Comparison of ENCODE assay signal across 8 cellular contexts in the genomic region with DNA sequence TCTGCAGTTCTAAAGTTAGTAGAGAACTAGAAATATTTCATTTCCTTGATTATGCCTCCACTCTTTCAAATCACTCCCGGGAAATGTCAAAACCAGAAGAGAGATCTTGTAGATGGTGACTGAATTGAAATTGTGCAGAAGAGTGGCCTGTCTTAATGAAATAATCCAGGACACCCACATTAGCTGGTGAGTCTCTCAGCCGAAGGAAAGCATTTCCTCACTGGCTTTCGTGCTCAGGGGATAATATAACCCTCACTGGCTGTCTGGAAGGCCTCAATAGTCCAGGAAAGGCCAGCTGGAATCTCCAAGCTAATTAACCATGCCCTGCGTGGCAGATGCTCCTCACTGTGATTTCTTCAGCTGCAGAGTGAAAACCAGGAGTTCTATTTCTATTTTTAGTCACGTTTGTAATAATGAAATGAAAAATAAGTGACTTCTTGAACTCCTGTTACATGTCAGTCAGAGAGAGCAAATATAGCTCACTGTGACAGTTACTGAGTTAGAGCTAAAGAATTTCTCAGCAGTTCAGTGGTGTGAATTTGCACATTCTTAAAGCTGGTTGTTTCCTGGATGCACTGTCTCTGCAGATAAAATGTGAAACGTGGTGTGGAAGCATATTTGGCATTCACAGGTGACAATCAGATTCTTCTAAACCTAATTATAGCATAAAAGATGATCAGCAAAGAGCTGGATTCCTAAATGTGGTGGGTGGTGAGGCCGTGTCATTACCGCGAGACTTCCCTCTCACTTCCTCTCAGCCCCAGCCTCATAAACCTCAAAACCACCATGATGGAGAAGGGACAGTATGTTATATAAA.
DNase-seq lines count a peak whose midpoint lies in the region; ATAC-seq and TF ChIP-seq lines count a peak whose summit lies in the region.

No MANE protein-coding gene starts in this region.

- H3K36me3 ChIP-seq in left ventricle myocardium inferior (no peaks in the 10 kb centered on the region), left lung (no peaks in the 10 kb centered on the region)

- H3K4me1 ChIP-seq in left ventricle myocardium inferior (peaks cover 12% of the 10 kb centered on the region), left lung (no peaks in the 10 kb centered on the region)

- no peak overlapping the region for H3K4me3 ChIP-seq in left ventricle myocardium inferior
- no peak overlapping the region for H3K4me3 ChIP-seq in left lung

- DNase-seq in NOMO-1 treated with DMSO at 0.1 percent for 48 hours (lab: John Stamatoyannopoulos, UW; ENCODE audit: unreplicated experiment) (peak; percentile 11), NOMO-1 (lab: John Stamatoyannopoulos, UW; ENCODE audit: unreplicated experiment in 2 of 2) (no peak), NAMALWA (ENCODE audit: low spot score) (peak; percentile 27), left ventricle myocardium inferior (no peak), left lung (no peak), NCI-H2081 treated with DMSO at 0.1 percent for 48 hours (lab: John Stamatoyannopoulos, UW) (no peak), NCI-H2029 (lab: John Stamatoyannopoulos, UW) (no peak)

- intact Hi-C loops in left ventricle myocardium inferior (cut with micrococcal nuclease), result no loop called here
- intact Hi-C loops in left lung (cut with DNase I), result no loop called here

- ATAC-seq in HG02571 (IDR thresholded peaks at IDR 0.05; ENCODE audit: unreplicated experiment) (peak; percentile 96), left lung (no peak)

- no peaks in the 10 kb centered on the region for H3K27me3 ChIP-seq in left ventricle myocardium inferior (ENCODE audit: low read depth)
- no peaks in the 10 kb centered on the region for H3K27me3 ChIP-seq in left lung

- peak overlapping the region; percentile 18 for H3K27ac ChIP-seq in left ventricle myocardium inferior (replicated peaks)
- no peak overlapping the region for H3K27ac ChIP-seq in left lung

- H3K9me3 ChIP-seq in left ventricle myocardium inferior (replicated peaks), result no peaks in the 10 kb centered on the region
- no peaks in the 10 kb centered on the region for H3K9me3 ChIP-seq in left lung

- TF ChIP-seq CTCF in left ventricle myocardium inferior (IDR thresholded peaks at IDR 0.05; ENCODE audit: borderline replicate concordance), result no peak
- TF ChIP-seq CTCF in left lung (IDR thresholded peaks at IDR 0.05), result no peak

Comparison
In these comparisons a context has a peak if more than half of its experiments do, and no peak if none do; other contexts are left out.
1. DNase-seq: peak in NOMO-1 treated with DMSO at 0.1 percent for 48 hours (single experiment) and NAMALWA (single experiment); none in NOMO-1 (0 of 2), left ventricle myocardium inferior (single experiment), left lung (0 of 2), NCI-H2081 treated with DMSO at 0.1 percent for 48 hours (single experiment) and NCI-H2029 (single experiment).